Comparison of ENCODE assay signal across 10 cellular contexts in the genomic region with DNA sequence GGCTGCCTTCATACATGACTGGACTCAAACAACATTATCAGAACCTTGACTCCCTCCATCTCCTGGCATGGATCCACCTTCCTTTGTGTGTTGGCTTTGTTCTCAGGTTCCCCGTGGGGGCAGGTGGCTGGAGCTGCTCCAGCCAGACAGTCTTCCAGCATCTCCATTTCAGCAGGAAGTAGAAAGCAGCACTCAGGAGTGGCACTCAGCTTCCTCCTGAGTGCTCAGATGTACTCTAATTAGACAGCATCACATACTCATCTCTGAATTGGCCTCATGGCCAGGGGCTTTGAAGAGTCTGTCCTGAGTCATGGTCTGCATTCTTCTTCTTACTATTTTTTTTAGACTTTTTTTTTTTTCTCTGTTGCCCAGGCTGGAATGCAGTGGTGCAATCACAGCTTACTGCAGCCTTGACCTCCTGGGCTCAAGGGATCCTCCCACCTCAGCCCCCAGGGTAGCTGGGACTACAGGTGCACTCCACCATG. TPM values are rescaled to one million over a fixed set of nuclear protein-coding genes. Genes with fewer than 3 reads are reported as not detected.
DNase-seq lines count a peak whose midpoint lies in the region; TF ChIP-seq lines count a peak whose summit lies in the region.
"Had no signal": no experiment of that assay in that cellular context is flagged by ENCODE, and none has a peak within 500 bp of the region (broad histone marks: within the 10 kb centered on the region; RNA-seq: fewer than 3 reads in every experiment).

No MANE protein-coding gene starts in this region.

- H3K27ac Mint-ChIP-seq in activated CD4-positive, alpha-beta T cell treated with anti-CD3 and anti-CD28 coated beads, Interleukin-2, amount 10 ng/mL, durations not matched to agents 24 days and 14 days: peak overlapping the region; percentile 90

- H3K9me3 Mint-ChIP-seq in activated CD4-positive, alpha-beta T cell treated with anti-CD3 and anti-CD28 coated beads, Interleukin-2, amount 10 ng/mL, durations not matched to agents 24 days and 14 days: peaks cover 14% of the 10 kb centered on the region

- no peaks in the 10 kb centered on the region for H3K4me1 ChIP-seq in MM.1S (ENCODE audit: low read length)

- peaks cover 25% of the 10 kb centered on the region for H3K4me1 Mint-ChIP-seq in activated CD4-positive, alpha-beta T cell treated with anti-CD3 and anti-CD28 coated beads, Interleukin-2, amount 10 ng/mL, durations not matched to agents 24 days and 14 days

- no peaks in the 10 kb centered on the region for H3K27me3 Mint-ChIP-seq in activated CD4-positive, alpha-beta T cell treated with anti-CD3 and anti-CD28 coated beads, Interleukin-2, amount 10 ng/mL, durations not matched to agents 24 days and 14 days

- no peak overlapping the region for H3K27ac ChIP-seq in MM.1S (ENCODE audit: low read length)

- H2AFZ ChIP-seq in MM.1S (ENCODE audit: low read length): no peak overlapping the region

- no peaks in the 10 kb centered on the region for H3K9me3 ChIP-seq in MM.1S (replicated peaks; ENCODE audit: insufficient read depth, low read length)

- H4K20me1 ChIP-seq in MM.1S (ENCODE audit: insufficient read depth, low read length): no peaks in the 10 kb centered on the region

- H3F3A ChIP-seq in MM.1S (ENCODE audit: insufficient read depth, low read length): no peaks in the 10 kb centered on the region

- H3K4me3 ChIP-seq in skeletal muscle cell (ENCODE audit: low read depth, low read length) (no peak overlapping the region), MM.1S (ENCODE audit: low read length) (no peak overlapping the region)

- H3K79me2 ChIP-seq in MM.1S (ENCODE audit: low read length): no peaks in the 10 kb centered on the region

- TF ChIP-seq CTCF in MM.1S (IDR thresholded peaks at IDR 0.05; ENCODE audit: low read length): no peak

- H3K4me3 Mint-ChIP-seq in activated CD4-positive, alpha-beta T cell treated with anti-CD3 and anti-CD28 coated beads, Interleukin-2, amount 10 ng/mL, durations not matched to agents 24 days and 14 days: peak overlapping the region; percentile 50

- H3K9me2 ChIP-seq in MM.1S (replicated peaks; ENCODE audit: insufficient read depth, low read length): no peaks in the 10 kb centered on the region

- H3K36me3 ChIP-seq in MM.1S (replicated peaks; ENCODE audit: insufficient read depth, low read length): no peaks in the 10 kb centered on the region

- H3K4me2 ChIP-seq in MM.1S (ENCODE audit: low read depth, low read length): no peak overlapping the region

- peaks cover 7% of the 10 kb centered on the region for H3K36me3 Mint-ChIP-seq in activated CD4-positive, alpha-beta T cell treated with anti-CD3 and anti-CD28 coated beads, Interleukin-2, amount 10 ng/mL, durations not matched to agents 24 days and 14 days (ENCODE audit: low read depth)

- peak; percentile 59 for DNase-seq in activated CD4-positive, alpha-beta T cell treated with anti-CD3 and anti-CD28 coated beads, Interleukin-2, amount 10 ng/mL, durations not matched to agents 24 days and 14 days
- no peak for DNase-seq in activated CD4-positive, alpha-beta T cell treated with anti-CD3 and anti-CD28 coated beads, Interleukin-2, amount 50 U/mL, for 4 hours
- peak; percentile 86 for DNase-seq in NCI-H2171 treated with DMSO at 0.1 percent for 48 hours (lab: John Stamatoyannopoulos, UW)
- peak; percentile 38 for DNase-seq in cerebellum (ENCODE audit: low spot score)
- peak; percentile 39 for DNase-seq in skeletal muscle cell (ENCODE audit: low read depth)
- DNase-seq in NOMO-1 treated with dmso at 0.1 percent for 144 hours (lab: John Stamatoyannopoulos, UW; ENCODE audit: unreplicated experiment): no peak
- DNase-seq in UCSD-AML1 (lab: John Stamatoyannopoulos, UW; ENCODE audit: unreplicated experiment): no peak
- DNase-seq in MM.1S: no peak
- DNase-seq: RPMI8226 had no signal

- no peaks in the 10 kb centered on the region for H3K27me3 ChIP-seq in MM.1S (replicated peaks; ENCODE audit: insufficient read depth, low read length)

- H3K9ac ChIP-seq in MM.1S (ENCODE audit: low read length): no peak overlapping the region

- intact Hi-C loops in activated CD4-positive, alpha-beta T cell treated with anti-CD3 and anti-CD28 coated beads, Interleukin-2, amount 10 ng/mL, durations not matched to agents 24 days and 14 days (cut with micrococcal nuclease): no loop called here

RNA-seq across cellular contexts. Expression of gene OVAAL, which starts 27.9 kb away (rescaled TPM):
- not detected in 2 replicates for total RNA-seq in activated CD4-positive, alpha-beta T cell treated with anti-CD3 and anti-CD28 coated beads, Interleukin-2, amount 10 ng/mL, durations not matched to agents 24 days and 14 days
- not detected for total RNA-seq in cerebellum
- total RNA-seq: H1 had no signal

RNA-seq across cellular contexts. Expression of gene XPR1, which starts 45.1 kb away (rescaled TPM):
- 24.2 and 24.7 TPM in 2 replicates for total RNA-seq in activated CD4-positive, alpha-beta T cell treated with anti-CD3 and anti-CD28 coated beads, Interleukin-2, amount 10 ng/mL, durations not matched to agents 24 days and 14 days
- total RNA-seq in cerebellum: 215 TPM

Comparison
In these comparisons a context has a peak if more than half of its experiments do, and no peak if none do; other contexts are left out.
1. DNase-seq: peak in activated CD4-positive, alpha-beta T cell treated with anti-CD3 and anti-CD28 coated beads, Interleukin-2, amount 10 ng/mL, durations not matched to agents 24 days and 14 days (single experiment), NCI-H2171 treated with DMSO at 0.1 percent for 48 hours (single experiment), cerebellum (single experiment) and skeletal muscle cell (single experiment); none in activated CD4-positive, alpha-beta T cell treated with anti-CD3 and anti-CD28 coated beads, Interleukin-2, amount 50 U/mL, for 4 hours (0 of 2), NOMO-1 treated with dmso at 0.1 percent for 144 hours (single experiment), UCSD-AML1 (single experiment) and MM.1S (single experiment).